ENCODE assay signal across 8 cellular contexts in the genomic region with DNA sequence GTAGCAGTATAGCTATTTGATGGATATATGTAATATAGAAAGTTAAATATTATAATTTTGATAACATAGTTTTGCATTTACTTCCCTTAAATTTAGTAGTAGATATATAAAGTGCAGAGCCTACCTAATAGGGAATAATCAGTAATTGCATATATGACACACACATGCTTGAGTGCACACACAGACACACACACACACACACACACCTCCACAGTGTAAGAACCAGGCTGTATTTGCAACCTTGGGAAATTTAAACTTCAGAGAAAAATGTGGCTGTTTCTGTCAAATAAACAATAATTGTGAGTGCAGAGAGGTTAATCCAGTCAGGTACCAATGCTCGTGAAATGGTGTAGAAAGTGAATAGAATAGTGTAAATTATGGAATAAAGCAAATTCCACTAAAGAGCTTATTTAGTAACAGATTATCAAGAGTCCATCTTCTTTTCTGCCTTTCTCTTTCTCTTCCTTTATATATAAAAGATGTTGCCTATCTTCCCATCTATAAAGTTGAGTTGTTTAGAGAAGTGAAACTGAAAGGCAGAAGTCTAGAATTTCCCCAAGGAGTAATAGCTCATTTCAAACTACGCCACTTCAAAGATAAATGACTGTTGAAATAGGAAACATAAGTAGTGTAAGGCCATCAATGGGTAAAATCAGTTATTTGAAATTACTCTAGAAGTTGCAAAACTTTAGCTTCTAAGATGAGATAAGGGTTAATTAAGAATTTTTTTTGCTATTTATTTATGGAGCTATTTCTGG.
DNase-seq lines count a peak whose midpoint lies in the region; ATAC-seq and TF ChIP-seq lines count a peak whose summit lies in the region.

No MANE protein-coding gene starts in this region.

- no peaks in the 10 kb centered on the region for H3K9me3 ChIP-seq in Peyer's patch

- H3K27me3 Mint-ChIP-seq in central memory CD8-positive, alpha-beta T cell: no peaks in the 10 kb centered on the region

- no peaks in the 10 kb centered on the region for H3K36me3 ChIP-seq in Peyer's patch

- no peaks in the 10 kb centered on the region for H3K27me3 ChIP-seq in Peyer's patch

- H3K9me3 Mint-ChIP-seq in central memory CD8-positive, alpha-beta T cell: no peaks in the 10 kb centered on the region

- DNase-seq in GM12865 (ENCODE audit: low read depth) (peak; percentile 54), Peyer's patch (no peak), EL (no peak), glomerular visceral epithelial cell (ENCODE audit: extremely low spot score) (no peak), D341Med (ENCODE audit: low spot score) (no peak)
- DNase-seq in central memory CD8-positive, alpha-beta T cell (ENCODE audit: low spot score in 2 of 2): no peak

- H3K4me3 ChIP-seq in GM12865 (ENCODE audit: low read depth, low read length) (no peak overlapping the region), Peyer's patch (no peak overlapping the region)

- TF ChIP-seq CTCF in GM12865 (IDR thresholded peaks at IDR 0.05; ENCODE audit: insufficient read depth, low read depth, low read length, missing control alignments): no peak
- TF ChIP-seq CTCF in Peyer's patch (IDR thresholded peaks at IDR 0.05): no peak

- H3K4me3 Mint-ChIP-seq in central memory CD8-positive, alpha-beta T cell: peak overlapping the region; percentile 75

- peak overlapping the region; percentile 62 for H3K27ac Mint-ChIP-seq in central memory CD8-positive, alpha-beta T cell (ENCODE audit: low read depth)

- H3K4me1 ChIP-seq in Peyer's patch: no peaks in the 10 kb centered on the region

- peaks cover 6% of the 10 kb centered on the region for H3K4me1 Mint-ChIP-seq in central memory CD8-positive, alpha-beta T cell

- TF ChIP-seq POLR2A in Peyer's patch (IDR thresholded peaks at IDR 0.05): no peak

- no peaks in the 10 kb centered on the region for H3K36me3 Mint-ChIP-seq in central memory CD8-positive, alpha-beta T cell (ENCODE audit: insufficient read depth)

- ATAC-seq in GM21423 (IDR thresholded peaks at IDR 0.05; ENCODE audit: unreplicated experiment) (peak; percentile 100), HG03565 (IDR thresholded peaks at IDR 0.05; ENCODE audit: unreplicated experiment) (peak; percentile 100)
- no peak for ATAC-seq in central memory CD8-positive, alpha-beta T cell (replicated peaks; ENCODE audit: extremely low read depth, poor library complexity, severe bottlenecking)

- peak overlapping the region in 1 of 4 donors; percentile 33 for H3K27ac ChIP-seq in Peyer's patch
